In the genomic region with DNA sequence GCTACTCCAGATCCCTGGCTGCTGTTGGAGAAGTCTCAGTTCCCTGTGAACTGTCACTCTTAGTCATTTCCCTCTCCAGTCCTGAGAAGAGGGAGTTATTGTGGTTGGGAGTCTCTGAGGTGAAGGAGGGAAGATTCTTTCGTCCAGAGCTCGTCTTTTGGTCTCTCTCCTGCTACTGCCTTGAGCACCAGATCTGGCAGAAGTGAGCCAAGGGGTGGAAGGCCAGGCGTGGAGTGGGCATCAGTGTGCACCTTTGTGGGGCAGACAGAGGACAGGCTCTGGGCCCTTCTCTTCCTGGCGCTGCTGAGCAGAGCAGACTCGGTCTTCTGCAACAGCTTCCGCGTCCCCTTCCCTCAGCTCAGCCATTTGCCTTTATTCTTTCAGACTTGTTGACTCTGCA, we compare ENCODE assay signal across 31 cellular contexts. TPM values are rescaled to one million over a fixed set of nuclear protein-coding genes. Genes with fewer than 3 reads are reported as not detected.
"Had no signal": no experiment of that assay in that cellular context is flagged by ENCODE, and none has a peak within 500 bp of the region (broad histone marks: within the 10 kb centered on the region; RNA-seq: fewer than 3 reads in every experiment).

No MANE protein-coding gene starts in this region.

- H3K36me3 Mint-ChIP-seq: type B pancreatic cell had no signal

- H3K27me3 Mint-ChIP-seq: naive thymus-derived CD4-positive, alpha-beta T cell; stimulated activated memory B cell treated with anti-CD40 and anti-IgM and Interleukin-4, amounts not matched to agents 10 μg/mL and 1 μg/mL and 100 μg/mL, for 72 hours; stimulated activated naive CD8-positive, alpha-beta T cell treated with anti-CD3 and anti-CD28 coated beads, Interleukin-15, amount 100 ng/mL, for 72 hours; type B pancreatic cell had no signal

- H3K4me3 ChIP-seq: neural progenitor cell, pancreas, psoas muscle, right lobe of liver, skin epidermis, smooth muscle cell, spleen, suprapubic skin, testis, tibial artery, transverse colon, vagina had no signal

- H3K4me3 Mint-ChIP-seq: naive thymus-derived CD4-positive, alpha-beta T cell; nephron; neural progenitor cell; stimulated activated memory B cell treated with anti-CD40 and anti-IgM and Interleukin-4, amounts not matched to agents 10 μg/mL and 1 μg/mL and 100 μg/mL, for 72 hours; stimulated activated naive CD8-positive, alpha-beta T cell treated with anti-CD3 and anti-CD28 coated beads, Interleukin-15, amount 100 ng/mL, for 72 hours; type B pancreatic cell had no signal

- H3K9me3 ChIP-seq: pancreas, psoas muscle, right lobe of liver, spleen, suprapubic skin, testis, tibial artery, transverse colon, vagina had no signal

- H3K27ac Mint-ChIP-seq: naive thymus-derived CD4-positive, alpha-beta T cell; nephron; neural progenitor cell; stimulated activated memory B cell treated with anti-CD40 and anti-IgM and Interleukin-4, amounts not matched to agents 10 μg/mL and 1 μg/mL and 100 μg/mL, for 72 hours; stimulated activated naive CD8-positive, alpha-beta T cell treated with anti-CD3 and anti-CD28 coated beads, Interleukin-15, amount 100 ng/mL, for 72 hours had no signal

- DNase-seq: naive thymus-derived CD4-positive, alpha-beta T cell; occipital lobe; pancreas; psoas muscle; right cardiac atrium; right lobe of liver; spleen; stimulated activated CD4-positive, alpha-beta T cell treated with anti-CD3 and anti-CD28 coated beads, Interleukin-12 subunit alpha, Interleukin-12 subunit beta, amount 100 ng/mL, for 4 hours; stimulated activated CD4-positive, alpha-beta T cell treated with anti-CD3 and anti-CD28 coated beads, Interleukin-1b, Interleukin-23, amount 100 ng/mL, for 48 hours; stimulated activated CD4-positive, alpha-beta T cell treated with anti-CD3 and anti-CD28 coated beads, Interleukin-4, amount 100 ng/mL, for 1 hour; stimulated activated CD4-positive, alpha-beta T cell treated with anti-CD3 and anti-CD28 coated beads, Interleukin-4, amount 100 ng/mL, for 4 hours; stimulated activated CD8-positive, alpha-beta memory T cell treated with anti-CD3 and anti-CD28 coated beads, Interleukin-4, amount 100 ng/mL, for 48 hours; stimulated activated naive CD4-positive, alpha-beta T cell; stimulated activated naive CD8-positive, alpha-beta T cell treated with anti-CD3 and anti-CD28 coated beads, Interleukin-15, amount 100 ng/mL, for 72 hours; stimulated activated naive CD8-positive, alpha-beta T cell treated with anti-CD3 and anti-CD28 coated beads, Interleukin-15, Interleukin-2, amounts not matched to agents 100 U/mL and 50 U/mL, for 24 hours; substantia nigra; testis; transverse colon had no signal

- H3K9me3 Mint-ChIP-seq: nephron; neural progenitor cell; stimulated activated memory B cell treated with anti-CD40 and anti-IgM and Interleukin-4, amounts not matched to agents 10 μg/mL and 1 μg/mL and 100 μg/mL, for 72 hours; stimulated activated naive CD8-positive, alpha-beta T cell treated with anti-CD3 and anti-CD28 coated beads, Interleukin-15, amount 100 ng/mL, for 72 hours; type B pancreatic cell had no signal

- H2AFZ ChIP-seq: neural progenitor cell had no signal

- H3K27me3 ChIP-seq: neural progenitor cell, pancreas, right lobe of liver, spleen, suprapubic skin, testis, tibial artery, transverse colon, vagina had no signal

- ATAC-seq: naive thymus-derived CD4-positive, alpha-beta T cell; pancreas; psoas muscle; right cardiac atrium; right lobe of liver; stimulated activated memory B cell treated with anti-CD40 and anti-IgM and Interleukin-4, amounts not matched to agents 10 μg/mL and 1 μg/mL and 100 μg/mL, for 72 hours; stimulated activated naive CD8-positive, alpha-beta T cell treated with anti-CD3 and anti-CD28 coated beads, Interleukin-15, amount 100 ng/mL, for 72 hours; stimulated activated naive CD8-positive, alpha-beta T cell treated with anti-CD3 and anti-CD28 coated beads, Interleukin-15, Interleukin-2, amounts not matched to agents 100 U/mL and 50 U/mL, for 24 hours had no signal

- H3K36me3 ChIP-seq: neural progenitor cell had no signal

- H3K4me2 ChIP-seq: neural progenitor cell, smooth muscle cell had no signal

- H3K4me1 ChIP-seq: neural progenitor cell, pancreas, psoas muscle, right lobe of liver, spleen, suprapubic skin, testis, tibial artery, transverse colon, vagina had no signal

- H3K4me1 Mint-ChIP-seq: nephron; neural progenitor cell; stimulated activated memory B cell treated with anti-CD40 and anti-IgM and Interleukin-4, amounts not matched to agents 10 μg/mL and 1 μg/mL and 100 μg/mL, for 72 hours; stimulated activated naive CD8-positive, alpha-beta T cell treated with anti-CD3 and anti-CD28 coated beads, Interleukin-15, amount 100 ng/mL, for 72 hours had no signal

- H3K27ac ChIP-seq: neural progenitor cell, pancreas, psoas muscle, right lobe of liver, skin epidermis, spleen, suprapubic skin, testis, tibial artery, transverse colon, vagina had no signal

RNA-seq across cellular contexts. Expression of gene NPPA, which starts 22.5 kb away (rescaled TPM):
- total RNA-seq: naive thymus-derived CD4-positive, alpha-beta T cell; osteocyte; renal cortical epithelial cell; smooth muscle cell; suprapubic skin; testis; transverse colon; ureter; vagina had no signal

RNA-seq across cellular contexts. Expression of gene NPPB, which starts 33.6 kb away (rescaled TPM):
- total RNA-seq: naive thymus-derived CD4-positive, alpha-beta T cell; osteocyte; posterior vena cava; renal cortical epithelial cell; spleen; suprapubic skin; transverse colon; ureter; vagina had no signal
